1 cellular context compared by ENCODE assay signal in genomic region chr9:131398204-131398603, GRCh38.
A peak's percentile ranks its signal among the peaks of the same experiment; 100 is the strongest.
TF ChIP-seq lines count a peak whose summit lies in the region.

No MANE protein-coding gene starts in this region.

TF ChIP-seq in K562, 482 proteins besides CTCF, POLR2A, EP300 and RAD21 (continued from another document):
- TF ChIP-seq ZBTB40 (IDR thresholded peaks at IDR 0.05), result peak; percentile 54; the same call in 1 of the 2 replicates
- TF ChIP-seq ZBTB40 (CRISPR knock-in tag; IDR thresholded peaks at IDR 0.05), result no peak
- TF ChIP-seq SMC3 (conservative IDR thresholded peaks at IDR 0.05; ENCODE audit: insufficient read depth, low read depth, low read length), result no peak
- TF ChIP-seq RCOR1 (IDR thresholded peaks at IDR 0.05; ENCODE audit: borderline replicate concordance in 1 of 2, low read depth in 2 of 2, low read length in 2 of 2), result peak in 1 of 2 experiments; percentile 50; a peak in 2 of 4 replicates
